Comparison of ENCODE assay signal across 9 cellular contexts in genomic region chr5:181187500-181188213, GRCh38. TPM values are rescaled to one million over a fixed set of nuclear protein-coding genes. Genes with fewer than 3 reads are reported as not detected.
DNase-seq lines count a peak whose midpoint lies in the region; TF ChIP-seq lines count a peak whose summit lies in the region.
"Had no signal": no experiment of that assay in that cellular context is flagged by ENCODE, and none has a peak within 500 bp of the region (broad histone marks: within the 10 kb centered on the region; RNA-seq: fewer than 3 reads in every experiment).

No MANE protein-coding gene starts in this region.

- in situ Hi-C loops in GM13976 (cut with MboI; ENCODE audit: low sequenced_read_pairs, unreplicated experiment), result no loop called here

- peak overlapping the region; percentile 87 for H2AFZ ChIP-seq in neuronal stem cell (ENCODE audit: low read length)

- H3K18ac ChIP-seq in neuronal stem cell (ENCODE audit: low read length), result peak overlapping the region; percentile 84

- no peak overlapping the region for H4K91ac ChIP-seq in neuronal stem cell (ENCODE audit: low read depth, low read length, poor library complexity)

- no peak overlapping the region for H3K27ac ChIP-seq in neuronal stem cell (replicated peaks; ENCODE audit: low read length)

- peaks cover 3 to 10% of the 10 kb centered on the region in 2 donors for H3K4me1 ChIP-seq in neuronal stem cell (ENCODE audit: control insufficient read depth in 2 of 2, insufficient read depth in 1 of 2, low read depth in 1 of 2, low read length in 2 of 2)

- DNase-seq in activated CD4-positive, alpha-beta T cell treated with anti-CD3 and anti-CD28 coated beads for 4 hours, result peak; percentile 24 to 39
- no peak for DNase-seq in activated CD4-positive, alpha-beta T cell treated with anti-CD3 and anti-CD28 coated beads for 1 hour
- peak; percentile 88 for DNase-seq in activated CD8-positive, alpha-beta memory T cell treated with anti-CD3 and anti-CD28 coated beads for 24 hours
- peak; percentile 83 for DNase-seq in fibroblast of the aortic adventitia (ENCODE audit: low read depth)
- peak; percentile 84 for DNase-seq in neuronal stem cell (ENCODE audit: low spot score)
- no peak for DNase-seq in GM13976 (ENCODE audit: low spot score)
- DNase-seq in OCI-M1 (lab: John Stamatoyannopoulos, UW), result no peak
- no peak for DNase-seq in NK-92 treated with Interleukin-12 subunit alpha and Interleukin-12 subunit beta, amount 100 ng/mL, for 24 hours (lab: John Stamatoyannopoulos, UW)

- H3K9ac ChIP-seq in neuronal stem cell (ENCODE audit: low read depth, low read length, poor library complexity), result no peak overlapping the region

- peak overlapping the region; percentile 72 for H2AK5ac ChIP-seq in neuronal stem cell (ENCODE audit: low read depth, low read length)

- no CpG with 5 or more reads among the region's 37 CpGs for WGBS in neuronal stem cell (ENCODE audit: extremely low coverage in 2 of 2, insufficient read length in 2 of 2, insufficient replicate concordance in 1 of 2), 2 donors

- no peak overlapping the region for H2BK120ac ChIP-seq in neuronal stem cell (ENCODE audit: low read depth, low read length)

- TF ChIP-seq CTCF in fibroblast of the aortic adventitia (IDR thresholded peaks at IDR 0.05; ENCODE audit: insufficient read depth, low read length) (peak; percentile 43), GM13976 (IDR thresholded peaks at IDR 0.05; ENCODE audit: borderline replicate concordance, control extremely low read depth, extremely low read depth, insufficient read depth, missing control alignments) (no peak)

- H3K9me3 ChIP-seq in neuronal stem cell (replicated peaks in 1 of 2; ENCODE audit: control insufficient read depth in 2 of 2, insufficient read depth in 1 of 2, low read depth in 1 of 2, low read length in 2 of 2), result no peaks in the 10 kb centered on the region

- H3K4me3 ChIP-seq in fibroblast of the aortic adventitia (ENCODE audit: low read depth, low read length), result peak overlapping the region; percentile 46
- peak overlapping the region; percentile 61 to 83 for H3K4me3 ChIP-seq in neuronal stem cell (ENCODE audit: low read length in 2 of 2)

- H2BK12ac ChIP-seq in neuronal stem cell (ENCODE audit: low read length), result no peak overlapping the region

- H3K4ac ChIP-seq in neuronal stem cell (ENCODE audit: low read length), result no peak overlapping the region

- H4K8ac ChIP-seq in neuronal stem cell (ENCODE audit: low read depth, low read length), result no peak overlapping the region

- H3K4me2 ChIP-seq in neuronal stem cell (ENCODE audit: insufficient read depth, low read length, poor library complexity, severe bottlenecking), result peak overlapping the region; percentile 63

- no peak overlapping the region for H3K14ac ChIP-seq in neuronal stem cell (ENCODE audit: low read length)

- H3K23ac ChIP-seq in neuronal stem cell (ENCODE audit: low read depth, low read length, poor library complexity), result peak overlapping the region; percentile 52

- no peaks in the 10 kb centered on the region for H3K79me1 ChIP-seq in neuronal stem cell (ENCODE audit: low read depth, low read length)

- H2BK5ac ChIP-seq in neuronal stem cell (ENCODE audit: low read length), result no peak overlapping the region

- peaks cover 5 to 22% (median 15%) of the 10 kb centered on the region in 3 experiments for H3K27me3 ChIP-seq in neuronal stem cell (ENCODE audit: control insufficient read depth in 3 of 3, insufficient read depth in 3 of 3, low read depth in 1 of 3, low read length in 3 of 3)

- H2BK15ac ChIP-seq in neuronal stem cell (ENCODE audit: low read length), result no peak overlapping the region

- H3K36me3 ChIP-seq in neuronal stem cell (replicated peaks in 1 of 2; ENCODE audit: control insufficient read depth in 2 of 2, insufficient read depth in 2 of 2, low read length in 2 of 2), result no peaks in the 10 kb centered on the region

RNA-seq across cellular contexts. Expression of gene TRIM7, which starts 17.3 kb away (rescaled TPM):
- total RNA-seq in fibroblast of the aortic adventitia (ENCODE audit: low replicate concordance), result 0.74 and 3.3 TPM in 2 replicates
- polyA plus RNA-seq in neuronal stem cell (2013, experiment 1 of 2), result 0.28 TPM
- 0.28 TPM for polyA plus RNA-seq in neuronal stem cell (2013, experiment 2 of 2)

RNA-seq across cellular contexts. Expression of gene TRIM41, which starts 35.4 kb away (rescaled TPM):
- 12.7 and 19.1 TPM in 2 replicates for total RNA-seq in fibroblast of the aortic adventitia (ENCODE audit: low replicate concordance)
- 21.0 TPM for polyA plus RNA-seq in neuronal stem cell (2013, experiment 1 of 2)
- polyA plus RNA-seq in neuronal stem cell (2013, experiment 2 of 2), result 21.3 TPM

RNA-seq across cellular contexts. Expression of gene OR2V2, which starts 40.3 kb away (rescaled TPM):
- not detected in 2 replicates for total RNA-seq in fibroblast of the aortic adventitia (ENCODE audit: low replicate concordance)
- not detected for polyA plus RNA-seq in neuronal stem cell (2013, experiment 1 of 2)
- not detected for polyA plus RNA-seq in neuronal stem cell (2013, experiment 2 of 2)
- total RNA-seq: mononuclear cell had no signal

RNA-seq across cellular contexts. Expression of gene RACK1, which starts 56.0 kb away (rescaled TPM):
- 2,117 and 4,931 TPM in 2 replicates for total RNA-seq in fibroblast of the aortic adventitia (ENCODE audit: low replicate concordance)
- polyA plus RNA-seq in neuronal stem cell (2013, experiment 1 of 2), result 3,697 TPM
- polyA plus RNA-seq in neuronal stem cell (2013, experiment 2 of 2), result 3,656 TPM

RNA-seq across cellular contexts. Expression of gene OR2V1, which starts 56.7 kb away (rescaled TPM):
- total RNA-seq in fibroblast of the aortic adventitia (ENCODE audit: low replicate concordance), result not detected in 2 replicates
- polyA plus RNA-seq in neuronal stem cell (2013, experiment 1 of 2), result not detected
- polyA plus RNA-seq in neuronal stem cell (2013, experiment 2 of 2), result not detected
- total RNA-seq: mononuclear cell had no signal

Comparison
In these comparisons a context has a peak if more than half of its experiments do, and no peak if none do; other contexts are left out.
1. DNase-seq: peak in activated CD4-positive, alpha-beta T cell treated with anti-CD3 and anti-CD28 coated beads for 4 hours (2 of 2), activated CD8-positive, alpha-beta memory T cell treated with anti-CD3 and anti-CD28 coated beads for 24 hours (single experiment), fibroblast of the aortic adventitia (single experiment) and neuronal stem cell (single experiment); none in activated CD4-positive, alpha-beta T cell treated with anti-CD3 and anti-CD28 coated beads for 1 hour (single experiment), GM13976 (single experiment), OCI-M1 (single experiment) and NK-92 treated with Interleukin-12 subunit alpha and Interleukin-12 subunit beta, amount 100 ng/mL, for 24 hours (single experiment).